ENCODE assay signal across 8 cellular contexts in the genomic region with DNA sequence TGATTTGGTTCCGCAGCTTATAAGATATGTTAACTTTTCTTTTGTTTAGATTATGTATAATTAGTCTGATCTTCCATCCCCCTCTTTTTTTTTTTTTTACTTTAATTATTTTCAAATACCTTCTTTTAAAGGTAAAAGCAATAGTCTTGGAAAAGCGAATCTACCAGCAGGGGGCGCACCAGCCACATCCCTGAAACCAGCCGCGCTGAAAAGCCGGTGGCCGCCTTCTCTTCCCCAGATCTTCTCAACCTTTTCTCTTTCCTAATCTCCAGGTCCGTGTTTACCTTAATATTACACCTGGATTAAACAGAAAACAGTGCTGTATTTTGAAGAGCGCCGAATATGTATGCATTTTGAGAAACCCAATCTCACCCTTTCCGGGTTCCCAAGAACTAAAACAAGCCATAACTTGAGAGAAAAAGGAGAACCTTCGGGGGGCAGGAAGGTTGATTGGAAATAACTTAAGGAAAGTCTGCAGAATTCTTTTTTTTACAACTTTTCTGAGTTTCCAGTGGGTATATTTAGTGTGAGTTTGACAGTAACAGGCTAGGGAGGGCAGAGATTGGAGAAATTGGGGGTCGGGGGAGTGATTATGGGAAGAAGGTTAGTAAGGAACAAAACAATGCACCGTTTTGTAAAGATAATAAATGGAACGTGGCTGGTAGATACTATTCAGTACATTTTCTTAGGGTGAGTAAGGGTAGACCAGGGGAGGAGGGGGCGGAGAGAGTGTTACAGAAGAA. TPM values are rescaled to one million over a fixed set of nuclear protein-coding genes. Genes with fewer than 3 reads are reported as not detected.
DNase-seq lines count a peak whose midpoint lies in the region; ATAC-seq and TF ChIP-seq lines count a peak whose summit lies in the region.

No MANE protein-coding gene starts in this region.

- TF ChIP-seq CTCF in GM10266 (IDR thresholded peaks at IDR 0.05; ENCODE audit: control insufficient read depth, insufficient read depth, low read depth, missing control alignments) (peak; percentile 77), epithelial cell of proximal tubule (conservative IDR thresholded peaks at IDR 0.05; ENCODE audit: low read depth, low read length) (peak; percentile 70), neural cell (IDR thresholded peaks at IDR 0.05; ENCODE audit: poor library complexity, severe bottlenecking) (peak; percentile 85), transverse colon (IDR thresholded peaks at IDR 0.05) (peak; percentile 72 to 90 (median 78))

- no peaks in the 10 kb centered on the region for H3F3A ChIP-seq in neural cell (ENCODE audit: insufficient read depth, low read length, poor library complexity, severe bottlenecking)

- H3K36me3 ChIP-seq in neural cell (ENCODE audit: insufficient read depth, low read length) (no peaks in the 10 kb centered on the region), transverse colon (no peaks in the 10 kb centered on the region)

- no peaks in the 10 kb centered on the region for H4K20me1 ChIP-seq in neural cell (ENCODE audit: insufficient read depth)

- H3K27ac ChIP-seq in neural cell (ENCODE audit: low read length) (no peak overlapping the region), transverse colon (no peak overlapping the region)

- TF ChIP-seq EP300 in neural cell (conservative IDR thresholded peaks at IDR 0.05; ENCODE audit: poor library complexity, severe bottlenecking) (no peak), transverse colon (IDR thresholded peaks at IDR 0.05; ENCODE audit: low read depth) (no peak)

- peak; percentile 81 for DNase-seq in GM10266 (ENCODE audit: extremely low spot score)
- DNase-seq in NCI-H526 treated with DMSO at 0.1 percent for 48 hours (lab: John Stamatoyannopoulos, UW), result peak; percentile 45
- DNase-seq in activated CD8-positive, alpha-beta memory T cell treated with anti-CD3 and anti-CD28 coated beads for 48 hours (ENCODE audit: low read depth in 2 of 3, low spot score in 2 of 3), result peak; percentile 22 to 64 (median 53)
- no peak for DNase-seq in epithelial cell of proximal tubule (ENCODE audit: low read depth)
- peak; percentile 77 for DNase-seq in transverse colon
- DNase-seq in cortex of kidney (lab: John Stamatoyannopoulos, UW), result no peak

- H3K9ac ChIP-seq in neural cell (ENCODE audit: low read length), result no peak overlapping the region

- no peak overlapping the region for H2AFZ ChIP-seq in neural cell (ENCODE audit: low read depth, low read length)

- peaks cover 36% of the 10 kb centered on the region for H3K79me2 ChIP-seq in neural cell (replicated peaks; ENCODE audit: insufficient read depth, low read length)

- intact Hi-C loops in transverse colon (cut with DNase I; ENCODE audit: low total_unique reads), result loop anchor here (10.0 kb wide), 1 partner anchor 975 kb away; no protein-coding TSS in a partner anchor

- no peaks in the 10 kb centered on the region for H3K9me3 ChIP-seq in neural cell (ENCODE audit: low read length)
- no peaks in the 10 kb centered on the region for H3K9me3 ChIP-seq in transverse colon

- no peaks in the 10 kb centered on the region for H3K9me2 ChIP-seq in neural cell (ENCODE audit: insufficient read depth, low read length)

- TF ChIP-seq RAD21 in neural cell (conservative IDR thresholded peaks at IDR 0.05), result peak; percentile 86

- H3K4me3 ChIP-seq in epithelial cell of proximal tubule (ENCODE audit: low read depth, low read length) (no peak overlapping the region), neural cell (ENCODE audit: low read length) (no peak overlapping the region), transverse colon (no peak overlapping the region)

- peaks cover 11 to 35% (median 22%) of the 10 kb centered on the region in 4 donors for H3K4me1 ChIP-seq in transverse colon

- WGBS in transverse colon (ENCODE audit: low coverage in 1 of 2), 2 donors, result 5 to 6% methylated on average over 14 to 16 of the region's 16 CpGs

- H3K27me3 ChIP-seq in neural cell (ENCODE audit: insufficient read depth, low read depth, low read length) (peaks cover 48% of the 10 kb centered on the region), transverse colon (peaks cover 100% of the 10 kb centered on the region)

- TF ChIP-seq POLR2A in transverse colon (IDR thresholded peaks at IDR 0.05), result no peak

- peak; percentile 42 for ATAC-seq in HG03354 (IDR thresholded peaks at IDR 0.05; ENCODE audit: poor library complexity, severe bottlenecking, unreplicated experiment)

- in situ Hi-C loops in transverse colon (cut with MboI; ENCODE audit: low pct_ligation_motif_present in 1 of 4, low pct_unique_long_range_greater_than_20kb in 1 of 4, low sequenced_read_pairs in 3 of 4), result loop anchor here (10.0 to 25.0 kb wide), 3 partner anchors 553 to 978 kb away; no protein-coding TSS in a partner anchor

- H3K4me2 ChIP-seq in neural cell (ENCODE audit: low read length), result no peak overlapping the region

TF ChIP-seq in neural cell, 6 proteins besides CTCF, POLR2A, EP300 and RAD21:
- TF ChIP-seq MXI1 (conservative IDR thresholded peaks at IDR 0.05; ENCODE audit: poor library complexity, severe bottlenecking) (no peak), TAF1 (IDR thresholded peaks at IDR 0.05; ENCODE audit: low read depth) (no peak), SMC3 (conservative IDR thresholded peaks at IDR 0.05; ENCODE audit: poor library complexity) (peak; percentile 92)
TF ChIP-seq in neural cell: peak in this region for 1.

RNA-seq across cellular contexts. Expression of a gene that starts 2.0 kb away (rescaled TPM):
- total RNA-seq in epithelial cell of proximal tubule, result not detected in 2 replicates
- 7.2 and 7.5 TPM in 2 replicates for polyA plus RNA-seq in neural cell
- polyA minus RNA-seq in neural cell, result 6.6 and 9.3 TPM in 2 replicates
- 1 to 10 TPM in 1 of 4 donors, under 1 TPM in 2, not detected in 1; 0.60 to 3.2 (median 0.82) TPM for total RNA-seq in transverse colon

Comparison
In these comparisons a context has a peak if more than half of its experiments do, and no peak if none do; other contexts are left out.
1. DNase-seq: peak in GM10266 (single experiment), NCI-H526 treated with DMSO at 0.1 percent for 48 hours (single experiment), activated CD8-positive, alpha-beta memory T cell treated with anti-CD3 and anti-CD28 coated beads for 48 hours (3 of 3) and transverse colon (single experiment); none in epithelial cell of proximal tubule (single experiment) and cortex of kidney (single experiment).
2. Peak in every context shown above with its lines, with median percentiles within 50 percentile points of each other: CTCF ChIP-seq.